Comparison of ENCODE assay signal across 8 cellular contexts in genomic region chr10:72261323-72262018, GRCh38. TPM values are rescaled to one million over a fixed set of nuclear protein-coding genes. Genes with fewer than 3 reads are reported as not detected.
DNase-seq lines count a peak whose midpoint lies in the region; ATAC-seq and TF ChIP-seq lines count a peak whose summit lies in the region.

No MANE protein-coding gene starts in this region.

- TF ChIP-seq CTCF in CD4-positive, alpha-beta T cell (IDR thresholded peaks at IDR 0.05), result no peak
- TF ChIP-seq CTCF in fibroblast of the aortic adventitia (IDR thresholded peaks at IDR 0.05; ENCODE audit: insufficient read depth, low read length), result no peak
- TF ChIP-seq CTCF in psoas muscle (IDR thresholded peaks at IDR 0.05), result no peak
- no peak for TF ChIP-seq CTCF in omental fat pad (IDR thresholded peaks at IDR 0.05)

- no peaks in the 10 kb centered on the region for H3K27me3 ChIP-seq in CD4-positive, alpha-beta T cell (ENCODE audit: control insufficient read depth, insufficient read depth, low read length)
- no peaks in the 10 kb centered on the region for H3K27me3 ChIP-seq in psoas muscle (ENCODE audit: insufficient read depth in 3 of 3, low read length in 2 of 3)

- H3K4me3 ChIP-seq in fibroblast of the aortic adventitia (ENCODE audit: low read depth, low read length) (peak overlapping the region; percentile 63), psoas muscle (peak overlapping the region; percentile 65)

- no peak for DNase-seq in CD4-positive, alpha-beta T cell
- peak; percentile 90 for DNase-seq in activated CD4-positive, alpha-beta T cell treated with anti-CD3 and anti-CD28 coated beads, Interleukin-2, amount 10 ng/mL, durations not matched to agents 24 days and 14 days
- DNase-seq in fibroblast of the aortic adventitia (ENCODE audit: low read depth) (no peak), psoas muscle (no peak), omental fat pad (ENCODE audit: low spot score) (no peak), NCI-H2107 (lab: John Stamatoyannopoulos, UW) (no peak)

- no peaks in the 10 kb centered on the region for H3K36me3 ChIP-seq in psoas muscle (ENCODE audit: insufficient read depth in 1 of 2, low read depth in 1 of 2)

- H3K27ac Mint-ChIP-seq in CD4-positive, alpha-beta T cell, result peak overlapping the region; percentile 85
- peak overlapping the region; percentile 98 for H3K27ac Mint-ChIP-seq in activated CD4-positive, alpha-beta T cell treated with anti-CD3 and anti-CD28 coated beads, Interleukin-2, amount 10 ng/mL, durations not matched to agents 24 days and 14 days

- peak overlapping the region; percentile 80 for H3K27ac ChIP-seq in CD4-positive, alpha-beta T cell (ENCODE audit: low read depth, low read length)
- peak overlapping the region; percentile 91 for H3K27ac ChIP-seq in psoas muscle

- peaks cover 40% of the 10 kb centered on the region for H3K4me1 ChIP-seq in psoas muscle

- no peaks in the 10 kb centered on the region for H3K9me3 ChIP-seq in CD4-positive, alpha-beta T cell (ENCODE audit: control insufficient read depth, low read length)
- no peaks in the 10 kb centered on the region for H3K9me3 ChIP-seq in psoas muscle

- intact Hi-C loops in CD4-positive, alpha-beta T cell (cut with DNase I, micrococcal nuclease), result loop anchor here in 1 of 2 experiments (2.0 to 5.0 kb wide), 4 partner anchors 13 to 44 kb away; partner anchors contain the start of genes ANAPC16 and ASCC1
- intact Hi-C loops in activated CD4-positive, alpha-beta T cell treated with anti-CD3 and anti-CD28 coated beads, Interleukin-2, amount 10 ng/mL, durations not matched to agents 24 days and 14 days (cut with micrococcal nuclease), result loop anchor here (1.0 to 5.0 kb wide), 9 partner anchors 12 to 906 kb away; partner anchors contain the start of genes DDIT4, ECD and FAM149B1
- intact Hi-C loops in psoas muscle (cut with DNase I), result no loop called here

- H3K4me1 Mint-ChIP-seq in CD4-positive, alpha-beta T cell (ENCODE audit: low read depth), result peaks cover 65% of the 10 kb centered on the region
- peaks cover 45% of the 10 kb centered on the region for H3K4me1 Mint-ChIP-seq in activated CD4-positive, alpha-beta T cell treated with anti-CD3 and anti-CD28 coated beads, Interleukin-2, amount 10 ng/mL, durations not matched to agents 24 days and 14 days

- CTCF ChIA-PET in CD4-positive, alpha-beta T cell (lab: Charles Lee), result interaction anchor here (0.7 to 4.3 kb wide), 10 partner anchors 8 to 79 kb away, joined by 3 to 20 read pairs (median 3); partner anchors contain the start of gene DDIT4

- H3K9me3 Mint-ChIP-seq in CD4-positive, alpha-beta T cell, result no peaks in the 10 kb centered on the region
- no peaks in the 10 kb centered on the region for H3K9me3 Mint-ChIP-seq in activated CD4-positive, alpha-beta T cell treated with anti-CD3 and anti-CD28 coated beads, Interleukin-2, amount 10 ng/mL, durations not matched to agents 24 days and 14 days

- H3K27me3 Mint-ChIP-seq in CD4-positive, alpha-beta T cell, result no peaks in the 10 kb centered on the region
- no peaks in the 10 kb centered on the region for H3K27me3 Mint-ChIP-seq in activated CD4-positive, alpha-beta T cell treated with anti-CD3 and anti-CD28 coated beads, Interleukin-2, amount 10 ng/mL, durations not matched to agents 24 days and 14 days

- POLR2A ChIA-PET in CD4-positive, alpha-beta T cell (lab: Charles Lee), result interaction anchor here (0.7 to 4.7 kb wide), 16 partner anchors 12 to 174 kb away, joined by 3 to 53 read pairs (median 8); partner anchors contain the start of genes ANAPC16, ASCC1 and DDIT4

- WGBS in psoas muscle, 3 donors, result 19 to 29% (median 21%) methylated on average over 7 of the region's 7 CpGs

- H3K36me3 Mint-ChIP-seq in CD4-positive, alpha-beta T cell (ENCODE audit: low read depth), result no peaks in the 10 kb centered on the region
- peaks cover 2% of the 10 kb centered on the region for H3K36me3 Mint-ChIP-seq in activated CD4-positive, alpha-beta T cell treated with anti-CD3 and anti-CD28 coated beads, Interleukin-2, amount 10 ng/mL, durations not matched to agents 24 days and 14 days (ENCODE audit: low read depth)

- peak overlapping the region; percentile 84 for H3K4me3 Mint-ChIP-seq in CD4-positive, alpha-beta T cell
- peak overlapping the region; percentile 85 for H3K4me3 Mint-ChIP-seq in activated CD4-positive, alpha-beta T cell treated with anti-CD3 and anti-CD28 coated beads, Interleukin-2, amount 10 ng/mL, durations not matched to agents 24 days and 14 days

- peak; percentile 22 for ATAC-seq in CD4-positive, alpha-beta T cell (ENCODE audit: poor library complexity)
- peak; percentile 63 for ATAC-seq in GM19395 (IDR thresholded peaks at IDR 0.05; ENCODE audit: unreplicated experiment)
- peak; percentile 58 for ATAC-seq in HG03439 (IDR thresholded peaks at IDR 0.05; ENCODE audit: unreplicated experiment)
- peak in 3 of 4 donors; percentile 2 to 12 (median 6) for ATAC-seq in psoas muscle
- no peak for ATAC-seq in omental fat pad (ENCODE audit: low FRiP score)

RNA-seq across cellular contexts. Expression of gene DDIT4, which starts 12.3 kb away (rescaled TPM):
- 100 to 1,000 TPM; 427 to 436 TPM for total RNA-seq in CD4-positive, alpha-beta T cell
- total RNA-seq in activated CD4-positive, alpha-beta T cell treated with anti-CD3 and anti-CD28 coated beads, Interleukin-2, amount 10 ng/mL, durations not matched to agents 24 days and 14 days, result 260 and 271 TPM in 2 replicates
- total RNA-seq in fibroblast of the aortic adventitia (ENCODE audit: low replicate concordance) (52.4 and 166 TPM in 2 replicates), psoas muscle (100 to 1,000 TPM in 1 of 4 donors, 10 to 100 TPM in 3; 16.1 to 220 (median 65.4) TPM), omental fat pad (100 to 1,000 TPM in 3 of 4 donors, 10 to 100 TPM in 1; 56.2 to 527 (median 185) TPM)
- polyA plus RNA-seq in psoas muscle, result 100 to 1,000 TPM; 114 to 744 (median 487) TPM

RNA-seq across cellular contexts. Expression of gene ASCC1, which starts 45.4 kb away (rescaled TPM):
- 10 to 100 TPM; 16.5 to 19.0 TPM for total RNA-seq in CD4-positive, alpha-beta T cell
- total RNA-seq in activated CD4-positive, alpha-beta T cell treated with anti-CD3 and anti-CD28 coated beads, Interleukin-2, amount 10 ng/mL, durations not matched to agents 24 days and 14 days, result 33.6 and 34.1 TPM in 2 replicates
- total RNA-seq in fibroblast of the aortic adventitia (ENCODE audit: low replicate concordance), result 44.4 and 49.2 TPM in 2 replicates
- total RNA-seq in psoas muscle, result 10 to 100 TPM; 15.3 to 22.4 (median 19.4) TPM
- 10 to 100 TPM; 17.9 to 37.0 (median 19.3) TPM for polyA plus RNA-seq in psoas muscle
- total RNA-seq in omental fat pad, result 10 to 100 TPM; 21.3 to 34.5 (median 26.3) TPM

RNA-seq across cellular contexts. Expression of gene ANAPC16, which starts 45.7 kb away (rescaled TPM):
- 10 to 100 TPM; 61.9 to 64.3 TPM for total RNA-seq in CD4-positive, alpha-beta T cell
- 73.2 and 74.3 TPM in 2 replicates for total RNA-seq in activated CD4-positive, alpha-beta T cell treated with anti-CD3 and anti-CD28 coated beads, Interleukin-2, amount 10 ng/mL, durations not matched to agents 24 days and 14 days
- 16.4 and 61.7 TPM in 2 replicates for total RNA-seq in fibroblast of the aortic adventitia (ENCODE audit: low replicate concordance)
- 100 to 1,000 TPM in 3 of 4 donors, 10 to 100 TPM in 1; 80.3 to 144 (median 119) TPM for total RNA-seq in psoas muscle
- 100 to 1,000 TPM in 2 of 3 donors, 10 to 100 TPM in 1; 60.1 to 184 (median 167) TPM for polyA plus RNA-seq in psoas muscle
- total RNA-seq in omental fat pad, result 10 to 100 TPM; 52.2 to 97.6 (median 76.3) TPM
